In the genomic region with DNA sequence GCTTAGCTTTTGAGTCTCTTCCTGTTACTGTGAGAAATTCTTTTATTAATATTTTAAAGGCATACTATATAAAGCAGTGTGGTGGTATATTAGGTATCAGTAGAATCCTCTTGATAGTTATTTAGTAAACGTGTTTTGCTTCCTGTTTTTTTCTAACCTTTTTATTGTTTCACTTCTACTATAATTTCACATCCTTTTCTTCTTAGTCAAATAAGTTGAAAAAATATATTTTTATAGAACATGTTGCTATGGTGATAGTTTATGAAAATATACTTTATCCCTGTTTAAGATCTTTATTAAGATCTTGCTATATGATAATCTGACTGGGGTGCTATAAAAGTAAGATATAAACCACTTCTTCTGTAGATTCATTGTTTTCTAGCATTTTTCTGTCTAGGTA, we compare ENCODE assay signal across 13 cellular contexts. TPM values are rescaled to one million over a fixed set of nuclear protein-coding genes. Genes with fewer than 3 reads are reported as not detected.
DNase-seq lines count a peak whose midpoint lies in the region; ATAC-seq and TF ChIP-seq lines count a peak whose summit lies in the region.
"Had no signal": no experiment of that assay in that cellular context is flagged by ENCODE, and none has a peak within 500 bp of the region (broad histone marks: within the 10 kb centered on the region; RNA-seq: fewer than 3 reads in every experiment).

No MANE protein-coding gene starts in this region.

- peaks cover 96% of the 10 kb centered on the region for H3K79me2 ChIP-seq in GM23248 (ENCODE audit: insufficient read depth)

- H3K4me1 Mint-ChIP-seq in activated T-helper 2 cell treated with anti-CD3 and anti-CD28 coated beads, Interferon-gamma antibody, Interleukin-2, Interleukin-4, amounts not matched to agents 10 μg/mL and 5 μg/mL and 100 μg/mL, durations not matched to agents 14 hours and 24 hours and 36 hours (ENCODE audit: low read depth): peaks cover 56% of the 10 kb centered on the region
- peaks cover 47 to 48% of the 10 kb centered on the region in 2 donors for H3K4me1 Mint-ChIP-seq in natural killer cell

- no peak overlapping the region for H3K27ac ChIP-seq in BLaER1
- H3K27ac ChIP-seq in GM23248: no peak overlapping the region
- H3K27ac ChIP-seq: stomach had no signal

- H3K27me3 ChIP-seq in BLaER1 (no peaks in the 10 kb centered on the region), GM23248 (replicated peaks; ENCODE audit: insufficient read depth) (no peaks in the 10 kb centered on the region)
- H3K27me3 ChIP-seq: stomach had no signal

- in situ Hi-C loops in GM23248 (cut with MboI): no loop called here

- H4K20me1 ChIP-seq in BLaER1 (peaks cover 14% of the 10 kb centered on the region), GM23248 (ENCODE audit: insufficient read depth) (peaks cover 6% of the 10 kb centered on the region; the same call in 1 of the 2 replicates)

- H3K9me3 Mint-ChIP-seq in activated T-helper 2 cell treated with anti-CD3 and anti-CD28 coated beads, Interferon-gamma antibody, Interleukin-2, Interleukin-4, amounts not matched to agents 10 μg/mL and 5 μg/mL and 100 μg/mL, durations not matched to agents 14 hours and 24 hours and 36 hours: no peaks in the 10 kb centered on the region
- H3K9me3 Mint-ChIP-seq in natural killer cell: no peaks in the 10 kb centered on the region
- H3K9me3 Mint-ChIP-seq: CD8-positive, alpha-beta memory T cell had no signal

- WGBS in GM23248 (ENCODE audit: low coverage in 1 of 2, low lambda C conversion rate in 2 of 2, missing lambda C conversion rate in 2 of 2), 2 experiments: 86% methylated on average over 1 of the region's 1 CpG

- peaks cover 7% of the 10 kb centered on the region; the same call in 1 of the 2 replicates for H3F3A ChIP-seq in GM23248 (ENCODE audit: insufficient read depth)

- no peak for DNase-seq in GM23248
- no peak for DNase-seq in activated T-helper 2 cell treated with anti-CD3 and anti-CD28 coated beads, Interferon-gamma antibody, Interleukin-2, Interleukin-4, amounts not matched to agents 10 μg/mL and 5 μg/mL and 100 μg/mL, durations not matched to agents 14 hours and 24 hours and 36 hours (ENCODE audit: low spot score)
- DNase-seq in natural killer cell: no peak
- DNase-seq in foreskin fibroblast: no peak
- DNase-seq in kidney tubule cell (ENCODE audit: low spot score): no peak
- DNase-seq in head of caudate nucleus: no peak
- DNase-seq in middle frontal gyrus (ENCODE audit: extremely low spot score, low spot score): no peak
- DNase-seq: CD8-positive, alpha-beta memory T cell; GDM1; NCI-H1105 treated with DMSO at 0.1 percent for 48 hours; SHP77 treated with DMSO at 0.1 percent for 48 hours; stomach had no signal

- H3K9ac ChIP-seq in BLaER1 (no peak overlapping the region), GM23248 (no peak overlapping the region)

- no peak overlapping the region for H2AFZ ChIP-seq in GM23248

- H3K9me2 ChIP-seq in GM23248 (ENCODE audit: insufficient read depth): no peaks in the 10 kb centered on the region

- H3K27me3 Mint-ChIP-seq in activated T-helper 2 cell treated with anti-CD3 and anti-CD28 coated beads, Interferon-gamma antibody, Interleukin-2, Interleukin-4, amounts not matched to agents 10 μg/mL and 5 μg/mL and 100 μg/mL, durations not matched to agents 14 hours and 24 hours and 36 hours (ENCODE audit: low read depth): no peaks in the 10 kb centered on the region
- H3K27me3 Mint-ChIP-seq in natural killer cell (ENCODE audit: low read depth in 2 of 2): no peaks in the 10 kb centered on the region
- H3K27me3 Mint-ChIP-seq: CD8-positive, alpha-beta memory T cell had no signal

- H3K4me3 Mint-ChIP-seq in activated T-helper 2 cell treated with anti-CD3 and anti-CD28 coated beads, Interferon-gamma antibody, Interleukin-2, Interleukin-4, amounts not matched to agents 10 μg/mL and 5 μg/mL and 100 μg/mL, durations not matched to agents 14 hours and 24 hours and 36 hours (ENCODE audit: low read depth): peak overlapping the region; percentile 100
- H3K4me3 Mint-ChIP-seq in natural killer cell: peak overlapping the region; percentile 13

- intact Hi-C loops in activated T-helper 2 cell treated with anti-CD3 and anti-CD28 coated beads, Interferon-gamma antibody, Interleukin-2, Interleukin-4, amounts not matched to agents 10 μg/mL and 5 μg/mL and 100 μg/mL, durations not matched to agents 14 hours and 24 hours and 36 hours (cut with micrococcal nuclease): loop anchor here (5.0 to 10.0 kb wide), 2 partner anchors 203 to 749 kb away; a partner anchor contains a TSS
- intact Hi-C loops in natural killer cell (cut with micrococcal nuclease): loop anchor here (10.0 kb wide), 2 partner anchors 161 to 1949 kb away; a partner anchor contains a TSS
- intact Hi-C loops in head of caudate nucleus (cut with DNase I): loop anchor here (5.0 kb wide), 1 partner anchor 203 kb away; a partner anchor contains a TSS

- no peak for ATAC-seq in natural killer cell

- TF ChIP-seq CTCF in natural killer cell (IDR thresholded peaks at IDR 0.05): no peak
- no peak for TF ChIP-seq CTCF in foreskin fibroblast (IDR thresholded peaks at IDR 0.05; ENCODE audit: low read depth, low read length)

- H3K4me3 ChIP-seq in BLaER1 (no peak overlapping the region), GM23248 (peak overlapping the region; percentile 96), foreskin fibroblast (ENCODE audit: low read depth in 1 of 2, low read length in 2 of 2) (peak overlapping the region in 1 of 2 donors; percentile 68)

- H3K27ac Mint-ChIP-seq in activated T-helper 2 cell treated with anti-CD3 and anti-CD28 coated beads, Interferon-gamma antibody, Interleukin-2, Interleukin-4, amounts not matched to agents 10 μg/mL and 5 μg/mL and 100 μg/mL, durations not matched to agents 14 hours and 24 hours and 36 hours: no peak overlapping the region
- peak overlapping the region in 1 of 2 donors; percentile 10 for H3K27ac Mint-ChIP-seq in natural killer cell

- H3K36me3 Mint-ChIP-seq in activated T-helper 2 cell treated with anti-CD3 and anti-CD28 coated beads, Interferon-gamma antibody, Interleukin-2, Interleukin-4, amounts not matched to agents 10 μg/mL and 5 μg/mL and 100 μg/mL, durations not matched to agents 14 hours and 24 hours and 36 hours (ENCODE audit: low read depth): peaks cover 47% of the 10 kb centered on the region
- H3K36me3 Mint-ChIP-seq in natural killer cell: no peaks in the 10 kb centered on the region

- H3K36me3 ChIP-seq in BLaER1 (peaks cover 2% of the 10 kb centered on the region; the same call in 1 of the 2 replicates), GM23248 (ENCODE audit: low read depth) (no peaks in the 10 kb centered on the region)
- H3K36me3 ChIP-seq: stomach had no signal

- H3K4me1 ChIP-seq in BLaER1 (peaks cover 45% of the 10 kb centered on the region), GM23248 (ENCODE audit: insufficient read depth) (peaks cover 29% of the 10 kb centered on the region)

- peak overlapping the region; percentile 68 for H3K4me2 ChIP-seq in BLaER1
- H3K4me2 ChIP-seq in GM23248 (ENCODE audit: unreplicated experiment): peak overlapping the region; percentile 95

- H3K9me3 ChIP-seq in BLaER1: peaks cover 6% of the 10 kb centered on the region
- no peaks in the 10 kb centered on the region for H3K9me3 ChIP-seq in GM23248 (ENCODE audit: low read depth)
- H3K9me3 ChIP-seq: stomach had no signal

RNA-seq across cellular contexts. Expression of a gene that starts 2.1 kb away (rescaled TPM):
- 20.7 and 25.7 TPM in 2 replicates for total RNA-seq in GM23248 (2014; rRNA removed; shearing (Covaris generic))
- 22.2 and 24.2 TPM in 2 replicates for polyA plus RNA-seq in GM23248 (2016; fragmentation: Nextera tagmentation; extraction: Ambion mirVana)
- 41.4 and 42.6 TPM in 2 replicates for total RNA-seq in activated T-helper 2 cell treated with anti-CD3 and anti-CD28 coated beads, Interferon-gamma antibody, Interleukin-2, Interleukin-4, amounts not matched to agents 10 μg/mL and 5 μg/mL and 100 μg/mL, durations not matched to agents 14 hours and 24 hours and 36 hours
- total RNA-seq in natural killer cell: 10 to 100 TPM; 16.8 to 21.5 (median 21.4) TPM

RNA-seq across cellular contexts. Expression of a gene that starts 2.4 kb away (rescaled TPM):
- total RNA-seq in GM23248 (2014; rRNA removed; shearing (Covaris generic)): 8.1 and 17.3 TPM in 2 replicates
- polyA plus RNA-seq in GM23248 (2016; fragmentation: Nextera tagmentation; extraction: Ambion mirVana): 14.1 and 15.2 TPM in 2 replicates
- total RNA-seq in activated T-helper 2 cell treated with anti-CD3 and anti-CD28 coated beads, Interferon-gamma antibody, Interleukin-2, Interleukin-4, amounts not matched to agents 10 μg/mL and 5 μg/mL and 100 μg/mL, durations not matched to agents 14 hours and 24 hours and 36 hours: 38.6 and 43.7 TPM in 2 replicates
- total RNA-seq in natural killer cell: 10 to 100 TPM; 50.1 to 51.4 (median 50.2) TPM
